2 cellular contexts compared by ENCODE assay signal in the genomic region with DNA sequence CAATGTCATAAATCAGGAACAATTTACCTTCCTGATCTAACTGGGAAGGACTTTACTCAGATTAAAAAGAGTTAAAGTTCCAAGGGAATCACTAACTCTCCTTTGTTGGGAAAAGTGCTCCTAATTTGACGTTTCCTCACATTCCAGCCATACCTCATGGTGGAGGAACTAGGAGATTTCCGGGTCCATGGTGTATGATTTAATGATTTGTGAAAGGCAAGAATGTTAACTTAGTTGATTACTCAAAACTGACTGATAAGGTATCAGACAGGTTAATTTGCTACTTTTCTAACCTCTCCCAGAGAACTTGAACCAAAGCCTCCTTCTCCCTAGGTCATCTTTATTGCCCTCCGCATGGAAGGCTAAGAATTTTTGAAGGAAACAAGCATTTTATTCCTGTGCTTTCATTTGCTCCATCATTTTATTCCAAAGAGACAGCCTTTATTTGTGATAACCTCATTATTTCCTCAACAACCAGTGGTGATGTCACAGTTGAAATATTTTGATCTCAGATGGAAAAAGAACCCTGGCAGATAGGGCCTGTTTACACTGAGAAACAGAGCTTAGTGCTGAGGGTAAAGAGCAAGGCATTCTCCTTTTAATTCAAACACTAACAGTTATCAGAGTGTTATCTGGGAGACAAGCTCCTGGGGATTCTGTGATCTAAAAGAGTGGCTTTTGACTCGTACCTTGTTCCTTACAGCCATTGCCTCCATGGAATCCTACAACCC.
A peak's percentile ranks its signal among the peaks of the same experiment; 100 is the strongest.
TF ChIP-seq lines count a peak whose summit lies in the region.

No MANE protein-coding gene starts in this region.

TF ChIP-seq in endothelial cell of umbilical vein, 7 proteins besides CTCF, POLR2A, EP300 and RAD21:
- TF ChIP-seq MYC (IDR thresholded peaks at IDR 0.05; ENCODE audit: low read depth, low read length), result no peak
- TF ChIP-seq POLR2AphosphoS5 (IDR thresholded peaks at IDR 0.05; ENCODE audit: insufficient read depth, low read depth, low read length), result no peak
- TF ChIP-seq, protein P1, sequence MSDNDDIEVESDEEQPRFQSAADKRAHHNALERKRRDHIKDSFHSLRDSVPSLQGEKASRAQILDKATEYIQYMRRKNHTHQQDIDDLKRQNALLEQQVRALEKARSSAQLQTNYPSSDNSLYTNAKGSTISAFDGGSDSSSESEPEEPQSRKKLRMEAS (IDR thresholded peaks at IDR 0.05; ENCODE audit: insufficient read depth, insufficient read length), result no peak
- TF ChIP-seq JUN (IDR thresholded peaks at IDR 0.05; ENCODE audit: borderline replicate concordance, insufficient read depth, insufficient read length, low read depth), result no peak

TF ChIP-seq in liver, 16 proteins besides CTCF, POLR2A, EP300 and RAD21:
- TF ChIP-seq, protein P1 (IDR thresholded peaks at IDR 0.05), result no peak
- peak; percentile 9 for TF ChIP-seq HNF4G (IDR thresholded peaks at IDR 0.05)
- TF ChIP-seq NR2F2 (IDR thresholded peaks at IDR 0.05), result peak; percentile 42
- TF ChIP-seq SP1 (IDR thresholded peaks at IDR 0.05), result peak; percentile 70
- peak; percentile 51 for TF ChIP-seq FOXA2 (IDR thresholded peaks at IDR 0.05)
- peak; percentile 56 to 66 for TF ChIP-seq HNF4A (conservative IDR thresholded peaks at IDR 0.05)
- TF ChIP-seq EGR1 (IDR thresholded peaks at IDR 0.05; ENCODE audit: low read depth in 2 of 2), result no peak
- peak; percentile 71 to 74 for TF ChIP-seq JUND (IDR thresholded peaks at IDR 0.05)
- no peak for TF ChIP-seq YY1 (IDR thresholded peaks at IDR 0.05)
- peak; percentile 21 for TF ChIP-seq REST (IDR thresholded peaks at IDR 0.05)
- no peak for TF ChIP-seq TAF1 (conservative IDR thresholded peaks at IDR 0.05)
- peak; percentile 22 to 43 for TF ChIP-seq RXRA (IDR thresholded peaks at IDR 0.05)
